8 cellular contexts compared by ENCODE assay signal in the genomic region with DNA sequence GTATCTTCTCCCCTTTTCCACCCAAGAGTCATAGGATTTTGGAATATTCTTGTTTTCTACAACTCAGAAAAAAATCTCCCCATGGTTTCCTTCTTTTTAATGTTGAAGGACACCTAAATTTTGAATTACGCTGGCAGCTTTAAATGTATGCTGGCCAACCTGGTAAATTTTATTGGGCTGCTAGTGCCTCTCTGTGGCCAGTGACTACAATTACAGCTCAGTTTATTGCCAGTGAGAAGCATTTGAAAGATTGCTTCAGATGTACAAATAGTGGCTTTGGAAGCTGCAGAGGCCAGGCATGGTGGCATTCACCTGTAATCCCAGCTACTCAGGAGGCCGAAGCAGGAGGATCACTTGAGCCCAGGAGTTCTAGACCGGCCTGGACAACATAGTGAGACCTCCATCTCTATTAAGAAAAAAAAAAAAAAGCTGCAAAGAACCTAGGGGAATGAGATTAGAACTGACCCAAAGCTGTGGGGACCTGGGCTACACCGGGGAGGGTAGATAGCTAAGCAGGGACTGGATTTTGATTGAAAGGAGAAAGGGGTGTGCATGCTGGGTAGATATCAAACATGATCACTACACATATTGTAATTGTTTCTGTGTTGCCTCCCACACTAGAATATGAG. TPM values are rescaled to one million over a fixed set of nuclear protein-coding genes. Genes with fewer than 3 reads are reported as not detected.
DNase-seq lines count a peak whose midpoint lies in the region; ATAC-seq and TF ChIP-seq lines count a peak whose summit lies in the region.

No MANE protein-coding gene starts in this region.

- ATAC-seq in GM21515 (IDR thresholded peaks at IDR 0.05; ENCODE audit: unreplicated experiment), result peak; percentile 88

- no peak overlapping the region for H2AK5ac ChIP-seq in neuronal stem cell (ENCODE audit: low read depth, low read length)

- in situ Hi-C loops in G401 (cut with HindIII; ENCODE audit: low sequenced_read_pairs), result no loop called here

- H3K4me3 ChIP-seq in HL-60 (replicated peaks; ENCODE audit: insufficient read depth, low read length) (no peak overlapping the region), NT2/D1 (ENCODE audit: insufficient read length, low read depth) (no peak overlapping the region), neuronal stem cell (ENCODE audit: low read length in 2 of 2) (no peak overlapping the region)

- no peak overlapping the region for H4K91ac ChIP-seq in neuronal stem cell (ENCODE audit: low read depth, low read length, poor library complexity)

- no peak overlapping the region for H3K4ac ChIP-seq in neuronal stem cell (ENCODE audit: low read length)

- no peaks in the 10 kb centered on the region for H3K9me3 ChIP-seq in NT2/D1 (ENCODE audit: insufficient read depth, low read length)
- no peaks in the 10 kb centered on the region for H3K9me3 ChIP-seq in neuronal stem cell (replicated peaks in 1 of 2; ENCODE audit: control insufficient read depth in 2 of 2, insufficient read depth in 1 of 2, low read depth in 1 of 2, low read length in 2 of 2)

- no peak overlapping the region for H3K9ac ChIP-seq in NT2/D1 (ENCODE audit: insufficient read length, low read depth)
- H3K9ac ChIP-seq in neuronal stem cell (ENCODE audit: low read depth, low read length, poor library complexity), result no peak overlapping the region

- H3K27me3 Mint-ChIP-seq in activated T-cell treated with anti-CD3 and anti-CD28 coated beads, Interleukin-2, amount 50 U/mL, for 24 hours, result peaks cover 10% of the 10 kb centered on the region

- TF ChIP-seq CTCF in HL-60 (IDR thresholded peaks at IDR 0.05; ENCODE audit: insufficient read depth, low read length), result peak; percentile 40

- peaks cover 3% of the 10 kb centered on the region for H3K4me1 Mint-ChIP-seq in activated T-cell treated with anti-CD3 and anti-CD28 coated beads, Interleukin-2, amount 50 U/mL, for 24 hours (ENCODE audit: low read depth)

- peak; percentile 76 for DNase-seq in G401 (ENCODE audit: low spot score)
- peak in 1 of 2 experiments; percentile 48 for DNase-seq in HL-60 (ENCODE audit: low read depth in 1 of 2, low spot score in 1 of 2)
- peak; percentile 40 for DNase-seq in NT2/D1 (ENCODE audit: low read depth, low spot score)
- peak; percentile 39 for DNase-seq in activated T-cell treated with anti-CD3 and anti-CD28 coated beads, Interleukin-2, amount 50 U/mL, for 24 hours
- peak; percentile 80 for DNase-seq in fibroblast of peridontal ligament (ENCODE audit: extremely low read depth)
- DNase-seq in neuronal stem cell (ENCODE audit: low spot score), result no peak
- DNase-seq in cortex of kidney (lab: John Stamatoyannopoulos, UW), result no peak

- H3K4me3 Mint-ChIP-seq in activated T-cell treated with anti-CD3 and anti-CD28 coated beads, Interleukin-2, amount 50 U/mL, for 24 hours, result no peak overlapping the region

- no peak overlapping the region for H2BK12ac ChIP-seq in neuronal stem cell (ENCODE audit: low read length)

- H3K14ac ChIP-seq in neuronal stem cell (ENCODE audit: low read length), result no peak overlapping the region

- H3K79me1 ChIP-seq in neuronal stem cell (ENCODE audit: low read depth, low read length), result no peaks in the 10 kb centered on the region

- peak overlapping the region; percentile 5 for H2AFZ ChIP-seq in neuronal stem cell (ENCODE audit: low read length)

- H2BK15ac ChIP-seq in neuronal stem cell (ENCODE audit: low read length), result no peak overlapping the region

- H3K36me3 ChIP-seq in NT2/D1 (ENCODE audit: insufficient read depth, insufficient read length, low read length) (no peaks in the 10 kb centered on the region), neuronal stem cell (replicated peaks in 1 of 2; ENCODE audit: control insufficient read depth in 2 of 2, insufficient read depth in 2 of 2, low read length in 2 of 2) (no peaks in the 10 kb centered on the region)

- no peak overlapping the region for H3K18ac ChIP-seq in neuronal stem cell (ENCODE audit: low read length)

- no peak overlapping the region for H3K23ac ChIP-seq in neuronal stem cell (ENCODE audit: low read depth, low read length, poor library complexity)

- H3K27me3 ChIP-seq in HL-60 (ENCODE audit: insufficient read depth, poor library complexity, severe bottlenecking), result no peaks in the 10 kb centered on the region
- H3K27me3 ChIP-seq in NT2/D1 (ENCODE audit: insufficient read depth, insufficient read length), result no peaks in the 10 kb centered on the region
- peaks cover 0 to 3% (median 0%) of the 10 kb centered on the region in 3 experiments for H3K27me3 ChIP-seq in neuronal stem cell (ENCODE audit: control insufficient read depth in 3 of 3, insufficient read depth in 3 of 3, low read depth in 1 of 3, low read length in 3 of 3)

- H3K36me3 Mint-ChIP-seq in activated T-cell treated with anti-CD3 and anti-CD28 coated beads, Interleukin-2, amount 50 U/mL, for 24 hours (ENCODE audit: low read depth), result no peaks in the 10 kb centered on the region

- H3K27ac Mint-ChIP-seq in activated T-cell treated with anti-CD3 and anti-CD28 coated beads, Interleukin-2, amount 50 U/mL, for 24 hours, result no peak overlapping the region

- no peak overlapping the region for H3K27ac ChIP-seq in HL-60 (replicated peaks)
- H3K27ac ChIP-seq in neuronal stem cell (replicated peaks; ENCODE audit: low read length), result no peak overlapping the region

- WGBS in neuronal stem cell (ENCODE audit: extremely low coverage in 2 of 2, insufficient read length in 2 of 2, insufficient replicate concordance in 1 of 2), 2 donors, result no CpG with 5 or more reads among the region's 4 CpGs

- H4K8ac ChIP-seq in neuronal stem cell (ENCODE audit: low read depth, low read length), result no peak overlapping the region

- no peak overlapping the region for H3K4me2 ChIP-seq in neuronal stem cell (ENCODE audit: insufficient read depth, low read length, poor library complexity, severe bottlenecking)

- no peak overlapping the region for H2BK5ac ChIP-seq in neuronal stem cell (ENCODE audit: low read length)

- H3K9me3 Mint-ChIP-seq in activated T-cell treated with anti-CD3 and anti-CD28 coated beads, Interleukin-2, amount 50 U/mL, for 24 hours, result no peaks in the 10 kb centered on the region

- H2BK120ac ChIP-seq in neuronal stem cell (ENCODE audit: low read depth, low read length), result no peak overlapping the region

- H3K4me1 ChIP-seq in NT2/D1 (ENCODE audit: insufficient read depth, insufficient read length), result no peaks in the 10 kb centered on the region
- H3K4me1 ChIP-seq in neuronal stem cell (ENCODE audit: control insufficient read depth in 2 of 2, insufficient read depth in 1 of 2, low read depth in 1 of 2, low read length in 2 of 2), result no peaks in the 10 kb centered on the region

RNA-seq across cellular contexts. Expression of gene RAB21, which starts 7.6 kb away (rescaled TPM):
- total RNA-seq in G401 (2014; rRNA removed; shearing (Covaris generic)), result 31.6 and 50.6 TPM in 2 replicates
- polyA plus RNA-seq in neuronal stem cell (2013, experiment 1 of 2), result 34.7 TPM
- polyA plus RNA-seq in neuronal stem cell (2013, experiment 2 of 2), result 36.2 TPM

Comparison
In these comparisons a context has a peak if more than half of its experiments do, and no peak if none do; other contexts are left out.
1. DNase-seq: peak in G401 (single experiment), NT2/D1 (single experiment), activated T-cell treated with anti-CD3 and anti-CD28 coated beads, Interleukin-2, amount 50 U/mL, for 24 hours (single experiment) and fibroblast of peridontal ligament (single experiment); none in neuronal stem cell (single experiment) and cortex of kidney (single experiment).